ENCODE assay signal across 13 cellular contexts in genomic region chr16:49473131-49473530, GRCh38.
"Had no signal": no experiment of that assay in that cellular context is flagged by ENCODE, and none has a peak within 500 bp of the region (broad histone marks: within the 10 kb centered on the region; RNA-seq: fewer than 3 reads in every experiment).

No MANE protein-coding gene starts in this region.

- DNase-seq: activated CD4-positive, alpha-beta T cell treated with anti-CD3 and anti-CD28 coated beads for 48 hours; activated CD8-positive, alpha-beta T cell treated with anti-CD3 and anti-CD28 coated beads, Interleukin-2, amount 10 ng/mL, durations not matched to agents 7 days and 5 days; foreskin keratinocyte; hypothalamus; stimulated activated CD4-positive, alpha-beta T cell treated with anti-CD3 and anti-CD28 coated beads, Interleukin-12 subunit alpha, Interleukin-12 subunit beta, amount 100 ng/mL, for 4 hours; stimulated activated CD4-positive, alpha-beta T cell treated with anti-CD3 and anti-CD28 coated beads, Interleukin-1b, Interleukin-23, amount 100 ng/mL, for 48 hours; stimulated activated naive CD8-positive, alpha-beta T cell treated with anti-CD3 and anti-CD28 coated beads, Interleukin-15, Interleukin-2, amounts not matched to agents 100 U/mL and 50 U/mL, for 24 hours; SW 1271 had no signal

- H3K4me1 ChIP-seq: foreskin keratinocyte had no signal

- H3K27ac Mint-ChIP-seq: activated CD8-positive, alpha-beta T cell treated with anti-CD3 and anti-CD28 coated beads, Interleukin-2, amount 10 ng/mL, durations not matched to agents 7 days and 5 days; activated naive CD4-positive, alpha-beta T cell treated with anti-CD3 and anti-CD28 coated beads, Interleukin-2, amount 50 U/mL, for 24 hours; activated T-helper 2 cell treated with anti-CD3 and anti-CD28 coated beads, Interferon-gamma antibody, Interleukin-2, Interleukin-4, amounts not matched to agents 10 μg/mL and 5 μg/mL and 100 μg/mL, durations not matched to agents 14 hours and 24 hours and 36 hours; mesothelial cell of epicardium; natural killer cell treated with Interleukin-12 subunit alpha and Interleukin-12 subunit beta and Interleukin-15 and Interleukin-18, amount 100 ng/mL, for 72 hours had no signal

- H3K27me3 Mint-ChIP-seq: activated naive CD4-positive, alpha-beta T cell treated with anti-CD3 and anti-CD28 coated beads, Interleukin-2, amount 50 U/mL, for 24 hours; natural killer cell treated with Interleukin-12 subunit alpha and Interleukin-12 subunit beta and Interleukin-15 and Interleukin-18, amount 100 ng/mL, for 72 hours had no signal

- H3K27ac ChIP-seq: foreskin keratinocyte, neutrophil had no signal

- H3K4me3 Mint-ChIP-seq: activated CD8-positive, alpha-beta T cell treated with anti-CD3 and anti-CD28 coated beads, Interleukin-2, amount 10 ng/mL, durations not matched to agents 7 days and 5 days; activated naive CD4-positive, alpha-beta T cell treated with anti-CD3 and anti-CD28 coated beads, Interleukin-2, amount 50 U/mL, for 24 hours; mesothelial cell of epicardium; natural killer cell treated with Interleukin-12 subunit alpha and Interleukin-12 subunit beta and Interleukin-15 and Interleukin-18, amount 100 ng/mL, for 72 hours had no signal

- H3K4me1 Mint-ChIP-seq: mesothelial cell of epicardium had no signal

- H3K9me3 Mint-ChIP-seq: activated naive CD4-positive, alpha-beta T cell treated with anti-CD3 and anti-CD28 coated beads, Interleukin-2, amount 50 U/mL, for 24 hours; activated T-helper 2 cell treated with anti-CD3 and anti-CD28 coated beads, Interferon-gamma antibody, Interleukin-2, Interleukin-4, amounts not matched to agents 10 μg/mL and 5 μg/mL and 100 μg/mL, durations not matched to agents 14 hours and 24 hours and 36 hours; mesothelial cell of epicardium; natural killer cell treated with Interleukin-12 subunit alpha and Interleukin-12 subunit beta and Interleukin-15 and Interleukin-18, amount 100 ng/mL, for 72 hours had no signal

- H3K27me3 ChIP-seq: foreskin keratinocyte, neutrophil had no signal

- ATAC-seq: activated CD8-positive, alpha-beta T cell treated with anti-CD3 and anti-CD28 coated beads, Interleukin-2, amount 10 ng/mL, durations not matched to agents 7 days and 5 days; foreskin keratinocyte; stimulated activated naive CD8-positive, alpha-beta T cell treated with anti-CD3 and anti-CD28 coated beads, Interleukin-15, Interleukin-2, amounts not matched to agents 100 U/mL and 50 U/mL, for 24 hours had no signal

- H3K36me3 Mint-ChIP-seq: activated naive CD4-positive, alpha-beta T cell treated with anti-CD3 and anti-CD28 coated beads, Interleukin-2, amount 50 U/mL, for 24 hours; mesothelial cell of epicardium; natural killer cell treated with Interleukin-12 subunit alpha and Interleukin-12 subunit beta and Interleukin-15 and Interleukin-18, amount 100 ng/mL, for 72 hours had no signal

- H3K36me3 ChIP-seq: neutrophil had no signal

- H3K9me3 ChIP-seq: neutrophil had no signal
